8 cellular contexts compared by ENCODE assay signal in the genomic region with DNA sequence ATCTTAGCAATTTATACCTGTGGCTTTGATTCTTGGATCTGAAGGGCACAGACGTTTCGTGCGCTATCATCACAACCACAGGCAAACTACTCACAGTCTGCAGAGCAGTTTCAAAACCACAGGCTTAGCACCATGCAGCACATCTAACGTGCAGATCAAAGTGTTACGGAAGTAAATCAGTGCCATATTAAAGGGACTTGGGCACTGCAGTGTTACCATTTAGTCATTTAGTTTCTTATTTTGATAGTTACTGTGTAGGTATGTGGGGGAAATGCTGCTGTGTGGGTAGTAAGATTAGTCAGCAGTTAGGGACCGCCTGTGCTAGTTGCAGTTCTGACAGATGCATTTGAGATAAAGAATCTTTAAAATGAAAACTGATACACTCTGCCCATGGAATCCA.
DNase-seq lines count a peak whose midpoint lies in the region; ATAC-seq lines count a peak whose summit lies in the region.

No MANE protein-coding gene starts in this region.

- no peak overlapping the region for H3K27ac ChIP-seq in right cardiac atrium (ENCODE audit: low read length)

- H3K9me3 ChIP-seq in right cardiac atrium (ENCODE audit: control insufficient read depth, low read length) = no peaks in the 10 kb centered on the region

- no peak overlapping the region for H3K4me3 ChIP-seq in right cardiac atrium (ENCODE audit: low read length)

- intact Hi-C loops in right cardiac atrium (cut with DNase I) = no loop called here

- ATAC-seq in GM18873 (IDR thresholded peaks at IDR 0.05; ENCODE audit: low FRiP score, unreplicated experiment) (peak; percentile 99), HG02981 (IDR thresholded peaks at IDR 0.05; ENCODE audit: unreplicated experiment) (peak; percentile 97), right cardiac atrium (no peak)

- no peaks in the 10 kb centered on the region for H3K4me1 ChIP-seq in right cardiac atrium (ENCODE audit: control insufficient read depth, insufficient read depth, low read length)

- H3K27me3 ChIP-seq in right cardiac atrium (ENCODE audit: control insufficient read depth, insufficient read depth) = no peaks in the 10 kb centered on the region

- peak; percentile 53 for DNase-seq in activated CD4-positive, alpha-beta T cell treated with anti-CD3 and anti-CD28 coated beads for 1 hour
- DNase-seq in effector CD4-positive, alpha-beta T cell = peak; percentile 22
- DNase-seq in stimulated activated CD8-positive, alpha-beta memory T cell treated with anti-CD3 and anti-CD28 coated beads, Interleukin-15, amount 100 ng/mL, for 48 hours (ENCODE audit: low read depth in 2 of 2) = peak; percentile 65 to 66
- DNase-seq in DMS 273 (lab: John Stamatoyannopoulos, UW; ENCODE audit: unreplicated experiment) (no peak), NCI-H526 treated with DMSO at 0.1 percent for 48 hours (lab: John Stamatoyannopoulos, UW) (no peak), right cardiac atrium (no peak)

- WGBS in right cardiac atrium = 89% methylated on average over 6 of the region's 6 CpGs

Comparison
In these comparisons a context has a peak if more than half of its experiments do, and no peak if none do; other contexts are left out.
1. ATAC-seq: peak in GM18873 (single experiment) and HG02981 (single experiment); none in right cardiac atrium (0 of 2).
2. DNase-seq: peak in activated CD4-positive, alpha-beta T cell treated with anti-CD3 and anti-CD28 coated beads for 1 hour (single experiment), effector CD4-positive, alpha-beta T cell (single experiment) and stimulated activated CD8-positive, alpha-beta memory T cell treated with anti-CD3 and anti-CD28 coated beads, Interleukin-15, amount 100 ng/mL, for 48 hours (2 of 2); none in DMS 273 (single experiment), NCI-H526 treated with DMSO at 0.1 percent for 48 hours (single experiment) and right cardiac atrium (0 of 3).